ENCODE assay signal across 9 cellular contexts in genomic region chr5:58459860-58460726, GRCh38. TPM values are rescaled to one million over a fixed set of nuclear protein-coding genes. Genes with fewer than 3 reads are reported as not detected.
DNase-seq lines count a peak whose midpoint lies in the region; ATAC-seq and TF ChIP-seq lines count a peak whose summit lies in the region.
"Had no signal": no experiment of that assay in that cellular context is flagged by ENCODE, and none has a peak within 500 bp of the region (broad histone marks: within the 10 kb centered on the region; RNA-seq: fewer than 3 reads in every experiment).

Gene PLK2 (minus strand): TSS chr5:58460086. CDS start chr5:58459959, 127 bp downstream.

- H3K4me3 ChIP-seq in ACC112 (ENCODE audit: low read depth, low read length) (peak within 1 kb of the TSS; percentile 90), lower lobe of right lung (peak within 1 kb of the TSS; percentile 78)
- H3K4me3 ChIP-seq: K562 had no signal

- peaks cover 18% of the 10 kb centered on the region for H3K27me3 Mint-ChIP-seq in activated CD4-positive, alpha-beta memory T cell treated with anti-CD3 and anti-CD28 coated beads, Interleukin-2, amount 10 ng/mL, durations not matched to agents 7 days and 5 days

- H3K27ac Mint-ChIP-seq in activated CD4-positive, alpha-beta memory T cell treated with anti-CD3 and anti-CD28 coated beads, Interleukin-2, amount 10 ng/mL, durations not matched to agents 7 days and 5 days, result peak within 1 kb of the TSS; percentile 62

- H3K4me1 ChIP-seq in ACC112 (ENCODE audit: control insufficient read depth, insufficient read depth, low read length, unreplicated experiment) (peaks cover 19% of the 10 kb centered on the region), lower lobe of right lung (peaks cover 22% of the 10 kb centered on the region)

- ATAC-seq in GM18517 (IDR thresholded peaks at IDR 0.05; ENCODE audit: unreplicated experiment), result peak; percentile 67
- peak; percentile 76 for ATAC-seq in HG03025 (IDR thresholded peaks at IDR 0.05; ENCODE audit: low FRiP score, unreplicated experiment)
- peak; percentile 95 to 96 for ATAC-seq in lower lobe of right lung

- peak within 1 kb of the TSS; percentile 65 for H2AFZ ChIP-seq in ACC112 (ENCODE audit: low read length, unreplicated experiment)

- peaks cover 29% of the 10 kb centered on the region for H3K79me2 ChIP-seq in ACC112 (ENCODE audit: control insufficient read depth, insufficient read depth, low read length, unreplicated experiment)

- intact Hi-C loops in lower lobe of right lung (cut with DNase I), result loop anchor here (5.0 to 10.0 kb wide), 2 partner anchors 575 to 1163 kb away; no protein-coding TSS in a partner anchor

- DNase-seq in NCI-H460 (ENCODE audit: extremely low read depth, low read depth), result peak; percentile 94
- peak; percentile 90 for DNase-seq in activated CD4-positive, alpha-beta memory T cell treated with anti-CD3 and anti-CD28 coated beads, Interleukin-2, amount 10 ng/mL, durations not matched to agents 7 days and 5 days
- DNase-seq in ecto neural progenitor cell (ENCODE audit: low spot score), result peak; percentile 93
- DNase-seq in lower lobe of right lung, result peak; percentile 95
- DNase-seq in stimulated activated CD4-positive, alpha-beta T cell treated with anti-CD3 and anti-CD28 coated beads, TNF-alpha, amount 100 ng/mL, for 1 hour (ENCODE audit: low read depth in 3 of 3, low spot score in 1 of 3), result peak; percentile 85 to 93 (median 90)

- peaks cover 35% of the 10 kb centered on the region for H3K36me3 ChIP-seq in ACC112 (ENCODE audit: insufficient read depth, low read length)
- peaks cover 24% of the 10 kb centered on the region for H3K36me3 ChIP-seq in lower lobe of right lung

- H3K9me3 Mint-ChIP-seq in activated CD4-positive, alpha-beta memory T cell treated with anti-CD3 and anti-CD28 coated beads, Interleukin-2, amount 10 ng/mL, durations not matched to agents 7 days and 5 days, result no peaks in the 10 kb centered on the region

- CTCF ChIA-PET in activated CD4-positive, alpha-beta memory T cell treated with anti-CD3 and anti-CD28 coated beads, Interleukin-2, amount 10 ng/mL, durations not matched to agents 7 days and 5 days (lab: Charles Lee), result interaction anchor here (1.0 to 4.9 kb wide), 14 partner anchors 12 to 1161 kb away, joined by 3 to 58 read pairs (median 8); no protein-coding TSS in a partner anchor

- H3K27ac ChIP-seq in ACC112 (ENCODE audit: low read depth, low read length) (peak within 1 kb of the TSS; percentile 68), lower lobe of right lung (peak within 1 kb of the TSS; percentile 96)

- TF ChIP-seq CTCF in lower lobe of right lung (IDR thresholded peaks at IDR 0.05), result peak; percentile 39

- no peaks in the 10 kb centered on the region for H3K36me3 Mint-ChIP-seq in activated CD4-positive, alpha-beta memory T cell treated with anti-CD3 and anti-CD28 coated beads, Interleukin-2, amount 10 ng/mL, durations not matched to agents 7 days and 5 days (ENCODE audit: low read depth)

- peak within 1 kb of the TSS; percentile 78 for H3K4me3 Mint-ChIP-seq in activated CD4-positive, alpha-beta memory T cell treated with anti-CD3 and anti-CD28 coated beads, Interleukin-2, amount 10 ng/mL, durations not matched to agents 7 days and 5 days

- POLR2A ChIA-PET in activated CD4-positive, alpha-beta memory T cell treated with anti-CD3 and anti-CD28 coated beads, Interleukin-2, amount 10 ng/mL, durations not matched to agents 7 days and 5 days (lab: Charles Lee), result interaction anchor here (0.6 to 2.1 kb wide), 6 partner anchors 12 to 1162 kb away, joined by 3 to 5 read pairs (median 3); no protein-coding TSS in a partner anchor

- no peaks in the 10 kb centered on the region for H3K9me3 ChIP-seq in lower lobe of right lung

- H3K4me1 Mint-ChIP-seq in activated CD4-positive, alpha-beta memory T cell treated with anti-CD3 and anti-CD28 coated beads, Interleukin-2, amount 10 ng/mL, durations not matched to agents 7 days and 5 days, result peaks cover 30% of the 10 kb centered on the region

- H3K27me3 ChIP-seq in ACC112 (ENCODE audit: insufficient read depth, low read length), result no peaks in the 10 kb centered on the region
- no peaks in the 10 kb centered on the region for H3K27me3 ChIP-seq in lower lobe of right lung (ENCODE audit: low read depth)

RNA-seq across cellular contexts. Expression of gene PLK2, which starts in this region (rescaled TPM):
- 186 and 202 TPM in 2 replicates for total RNA-seq in NCI-H460 (2014; rRNA removed; shearing (Covaris generic))
- 291 and 324 TPM in 2 replicates for polyA plus RNA-seq in NCI-H460 (2014; cell fraction: nucleus; rRNA removed)
- total RNA-seq in activated CD4-positive, alpha-beta memory T cell treated with anti-CD3 and anti-CD28 coated beads, Interleukin-2, amount 10 ng/mL, durations not matched to agents 7 days and 5 days, result 1 to 10 TPM; 3.5 to 4.2 TPM
- 37.5 TPM for total RNA-seq in lower lobe of right lung
- polyA plus RNA-seq: K562 had no signal

Comparison
In these comparisons a context has a peak if more than half of its experiments do, and no peak if none do; other contexts are left out.
1. Peak in every context shown above with its lines: DNase-seq, ATAC-seq, H3K4me3 ChIP-seq and H3K27ac ChIP-seq.